Comparison of ENCODE assay signal across 8 cellular contexts in the genomic region with DNA sequence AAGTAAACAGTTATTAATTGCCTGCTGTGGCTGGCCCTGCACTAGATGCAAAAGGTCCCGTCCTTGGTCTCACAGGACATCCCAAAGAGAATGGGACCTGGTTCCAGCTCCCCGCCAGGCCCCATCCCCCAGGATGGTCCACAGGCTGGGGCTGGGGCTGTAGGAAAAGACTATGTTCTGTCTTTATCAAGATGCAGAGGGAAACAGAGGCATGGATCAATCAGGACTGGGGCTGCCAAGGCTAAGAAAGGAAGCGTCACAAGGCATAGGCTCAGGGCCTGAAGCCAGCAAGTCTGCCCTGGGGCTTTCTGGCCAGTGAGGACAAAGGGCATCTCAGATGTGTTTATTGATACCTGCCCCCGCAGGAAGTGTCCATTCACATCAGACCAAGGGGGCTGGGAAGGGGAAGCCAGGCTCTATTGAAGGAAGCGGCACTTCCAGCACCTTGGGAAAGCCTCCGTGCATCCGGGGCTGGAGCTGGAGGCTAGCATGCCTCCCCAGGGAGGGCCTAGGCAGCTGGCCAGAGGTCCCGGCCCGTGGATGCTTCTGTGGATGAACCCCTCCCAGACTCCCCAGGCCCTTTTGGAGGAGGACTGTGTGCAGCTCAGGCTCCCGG. TPM values are rescaled to one million over a fixed set of nuclear protein-coding genes. Genes with fewer than 3 reads are reported as not detected.
DNase-seq lines count a peak whose midpoint lies in the region; FAIRE-seq and TF ChIP-seq lines count a peak whose summit lies in the region.

No MANE protein-coding gene starts in this region.

- peaks cover 92% of the 10 kb centered on the region for H3K36me3 Mint-ChIP-seq in activated T-cell treated with anti-CD3 and anti-CD28 coated beads, Interleukin-2, amount 50 U/mL, for 24 hours (ENCODE audit: low read depth)
- H3K36me3 Mint-ChIP-seq in mesothelial cell of epicardium: no peaks in the 10 kb centered on the region

- intact Hi-C loops in colonic mucosa (cut with DNase I): no loop called here

- no peak for TF ChIP-seq CTCF in colonic mucosa (IDR thresholded peaks at IDR 0.05)
- TF ChIP-seq CTCF in mesothelial cell of epicardium (IDR thresholded peaks at IDR 0.05; ENCODE audit: unreplicated experiment): no peak

- no peaks in the 10 kb centered on the region for H3K9me3 Mint-ChIP-seq in activated T-cell treated with anti-CD3 and anti-CD28 coated beads, Interleukin-2, amount 50 U/mL, for 24 hours
- H3K9me3 Mint-ChIP-seq in mesothelial cell of epicardium: no peaks in the 10 kb centered on the region

- peaks cover 95% of the 10 kb centered on the region for H3K4me1 Mint-ChIP-seq in activated T-cell treated with anti-CD3 and anti-CD28 coated beads, Interleukin-2, amount 50 U/mL, for 24 hours (ENCODE audit: low read depth)
- H3K4me1 Mint-ChIP-seq in mesothelial cell of epicardium: peaks cover 34% of the 10 kb centered on the region

- H3K27ac Mint-ChIP-seq in activated T-cell treated with anti-CD3 and anti-CD28 coated beads, Interleukin-2, amount 50 U/mL, for 24 hours: peak overlapping the region; percentile 97
- peak overlapping the region; percentile 87 for H3K27ac Mint-ChIP-seq in mesothelial cell of epicardium

- H3K4me3 Mint-ChIP-seq in activated T-cell treated with anti-CD3 and anti-CD28 coated beads, Interleukin-2, amount 50 U/mL, for 24 hours: peak overlapping the region; percentile 47
- no peak overlapping the region for H3K4me3 Mint-ChIP-seq in mesothelial cell of epicardium

- H3K9ac ChIP-seq in colonic mucosa (ENCODE audit: low read depth in 2 of 2, low read length in 2 of 2): peak overlapping the region; percentile 41 to 84

- H3K27me3 Mint-ChIP-seq in activated T-cell treated with anti-CD3 and anti-CD28 coated beads, Interleukin-2, amount 50 U/mL, for 24 hours: no peaks in the 10 kb centered on the region
- no peaks in the 10 kb centered on the region for H3K27me3 Mint-ChIP-seq in mesothelial cell of epicardium (ENCODE audit: low read depth)

- no peak for FAIRE-seq in urothelium cell line (lab: Jason Lieb, UNC)

- peak overlapping the region; percentile 92 for H3K27ac ChIP-seq in colonic mucosa

- no peaks in the 10 kb centered on the region for H3K36me3 ChIP-seq in colonic mucosa

- no peak overlapping the region for H3K4me3 ChIP-seq in colonic mucosa

- H3K9me3 ChIP-seq in colonic mucosa: no peaks in the 10 kb centered on the region

- DNase-seq in activated T-cell treated with anti-CD3 and anti-CD28 coated beads, Interleukin-2, amount 50 U/mL, for 24 hours: no peak
- DNase-seq in activated T-cell treated with anti-CD3 and anti-CD28 coated beads for 4 hours (no peak), colonic mucosa (peak; percentile 53), mesothelial cell of epicardium (ENCODE audit: low spot score in 2 of 2, unreplicated experiment in 2 of 2) (no peak), urothelium cell line (ENCODE audit: low spot score) (peak; percentile 32), anterior cingulate cortex (lab: John Stamatoyannopoulos, UW) (no peak), GM19240 (ENCODE audit: insufficient read length, low spot score) (no peak), nucleus accumbens (lab: John Stamatoyannopoulos, UW) (no peak)

- H3K4me1 ChIP-seq in colonic mucosa: peaks cover 30% of the 10 kb centered on the region

- H3K27me3 ChIP-seq in colonic mucosa: no peaks in the 10 kb centered on the region

RNA-seq across cellular contexts. Expression of gene VSIR, which starts 5.8 kb away (rescaled TPM):
- total RNA-seq in colonic mucosa (10 to 100 TPM; 41.2 to 42.8 TPM), mesothelial cell of epicardium (8.0 to 9.1 TPM (median 8.7 TPM) in 3 replicates)

RNA-seq across cellular contexts. Expression of gene C10orf105, which starts 48.0 kb away (rescaled TPM):
- total RNA-seq in colonic mucosa (under 1 TPM in 1 of 2 donors, not detected in 1; 0.07 TPM), mesothelial cell of epicardium (0.11 to 0.25 TPM (median 0.18 TPM) in 3 replicates)

Comparison
In these comparisons a context has a peak if more than half of its experiments do, and no peak if none do; other contexts are left out.
1. DNase-seq: peak in colonic mucosa (single experiment) and urothelium cell line (single experiment); none in activated T-cell treated with anti-CD3 and anti-CD28 coated beads, Interleukin-2, amount 50 U/mL, for 24 hours (single experiment), activated T-cell treated with anti-CD3 and anti-CD28 coated beads for 4 hours (single experiment), mesothelial cell of epicardium (0 of 2), anterior cingulate cortex (0 of 58), GM19240 (single experiment) and nucleus accumbens (0 of 56).